Comparison of ENCODE assay signal across 16 cellular contexts in genomic region chr10:102344067-102344466, GRCh38. TPM values are rescaled to one million over a fixed set of nuclear protein-coding genes. Genes with fewer than 3 reads are reported as not detected.
DNase-seq lines count a peak whose midpoint lies in the region; ATAC-seq, FAIRE-seq and TF ChIP-seq lines count a peak whose summit lies in the region.
"Had no signal": no experiment of that assay in that cellular context is flagged by ENCODE, and none has a peak within 500 bp of the region (broad histone marks: within the 10 kb centered on the region; RNA-seq: fewer than 3 reads in every experiment).

No MANE protein-coding gene starts in this region.

- peak overlapping the region; percentile 73 for H3K27ac ChIP-seq in foreskin keratinocyte
- H3K27ac ChIP-seq: colonic mucosa, parathyroid adenoma had no signal

- no peak for TF ChIP-seq POLR2A in GM12891 (IDR thresholded peaks at IDR 0.05; ENCODE audit: low read depth, low read length)

- TF ChIP-seq CTCF in foreskin keratinocyte (conservative IDR thresholded peaks at IDR 0.05) = no peak
- TF ChIP-seq CTCF in GM13976 (IDR thresholded peaks at IDR 0.05; ENCODE audit: borderline replicate concordance, control extremely low read depth, extremely low read depth, insufficient read depth, missing control alignments) = no peak

- DNase-seq in A172 (ENCODE audit: low spot score) (peak; percentile 47), GM12891 (ENCODE audit: insufficient read length, low spot score) (no peak), amniotic epithelial cell (ENCODE audit: low read depth) (peak; percentile 75), foreskin keratinocyte (peak; percentile 73 to 85), GM13976 (ENCODE audit: low spot score) (no peak), NCI-H2196 (lab: John Stamatoyannopoulos, UW; ENCODE audit: unreplicated experiment) (no peak), T-helper 9 cell (no peak)
- DNase-seq: Calu3; colonic mucosa; head of caudate nucleus; left cardiac atrium; NCI-H1092 treated with DMSO at 0.1 percent for 48 hours; SIG-M5; stimulated activated naive B cell treated with anti-CD40 and anti-IgM and Interleukin-4, amounts not matched to agents 10 μg/mL and 1 μg/mL and 100 μg/mL, for 72 hours had no signal

- ATAC-seq in foreskin keratinocyte = peak; percentile 81
- ATAC-seq in GM19324 (IDR thresholded peaks at IDR 0.05; ENCODE audit: low FRiP score, unreplicated experiment) = no peak
- ATAC-seq: left cardiac atrium; stimulated activated naive B cell treated with anti-CD40 and anti-IgM and Interleukin-4, amounts not matched to agents 10 μg/mL and 1 μg/mL and 100 μg/mL, for 72 hours had no signal

- peaks cover 44% of the 10 kb centered on the region for H3K4me1 ChIP-seq in foreskin keratinocyte
- H3K4me1 ChIP-seq: colonic mucosa had no signal

- H3K27me3 ChIP-seq in foreskin keratinocyte = no peaks in the 10 kb centered on the region
- H3K27me3 ChIP-seq: colonic mucosa had no signal

- peak; percentile 28 for FAIRE-seq in GM12891 (lab: Jason Lieb, UNC)

- in situ Hi-C loops in GM13976 (cut with MboI; ENCODE audit: low sequenced_read_pairs, unreplicated experiment) = no loop called here

TF ChIP-seq in GM12891, 5 proteins besides CTCF, POLR2A, EP300 and RAD21:
- no peak for TF ChIP-seq POLR2AphosphoS5 (IDR thresholded peaks at IDR 0.05; ENCODE audit: low read depth, low read length)
- TF ChIP-seq PAX5 (IDR thresholded peaks at IDR 0.05; ENCODE audit: insufficient read depth, low read length, severe bottlenecking) = no peak
- TF ChIP-seq POU2F2 (IDR thresholded peaks at IDR 0.05; ENCODE audit: low read depth, low read length) = no peak
- TF ChIP-seq SPI1 (IDR thresholded peaks at IDR 0.05; ENCODE audit: low read depth, low read length) = no peak
- TF ChIP-seq TAF1 (IDR thresholded peaks at IDR 0.05; ENCODE audit: low read depth, low read length) = no peak

RNA-seq across cellular contexts. Expression of gene NFKB2, which starts 51.4 kb away (rescaled TPM):
- 60.9 and 63.0 TPM in 2 replicates for total RNA-seq in A172 (2014; rRNA removed; shearing (Covaris generic))
- polyA plus RNA-seq in GM12891 (2012; ENCODE audit: low read depth, missing spikeins) = 125 TPM
- 35.5 and 40.2 TPM in 2 replicates for total RNA-seq in foreskin keratinocyte
- polyA plus RNA-seq in foreskin keratinocyte = 33.3 and 34.9 TPM in 2 replicates

Comparison
In these comparisons a context has a peak if more than half of its experiments do, and no peak if none do; other contexts are left out.
1. DNase-seq: peak in A172 (single experiment), amniotic epithelial cell (single experiment) and foreskin keratinocyte (2 of 2); none in GM12891 (single experiment), GM13976 (single experiment), NCI-H2196 (single experiment) and T-helper 9 cell (single experiment).